Comparison of ENCODE assay signal across 8 cellular contexts in the genomic region with DNA sequence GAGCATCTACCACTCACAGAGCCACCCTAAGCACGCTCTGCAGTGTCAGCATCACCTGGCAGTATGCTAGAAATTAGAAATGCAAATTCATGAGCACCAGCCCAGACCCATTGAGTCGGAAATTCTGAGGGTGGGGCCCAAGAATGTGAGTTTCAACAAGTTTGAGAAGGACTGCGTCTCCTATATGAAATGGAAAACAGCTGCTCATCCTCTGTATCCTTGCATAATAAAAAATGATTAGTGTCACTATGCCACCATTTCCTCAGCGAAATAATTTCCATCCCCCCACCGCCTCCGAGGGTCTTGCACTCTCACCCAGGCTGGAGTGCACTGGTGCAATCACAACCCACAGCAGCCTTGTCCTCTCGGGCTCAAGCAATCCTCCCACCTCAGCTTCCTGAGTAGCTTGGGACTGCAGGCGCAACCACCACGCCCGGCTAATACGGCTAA. TPM values are rescaled to one million over a fixed set of nuclear protein-coding genes. Genes with fewer than 3 reads are reported as not detected.
DNase-seq lines count a peak whose midpoint lies in the region; ATAC-seq, FAIRE-seq and TF ChIP-seq lines count a peak whose summit lies in the region.

No MANE protein-coding gene starts in this region.

- peak overlapping the region; percentile 84 for H3K27ac ChIP-seq in suprapubic skin

- H3K36me3 ChIP-seq in suprapubic skin: no peaks in the 10 kb centered on the region

- intact Hi-C loops in activated CD4-positive, alpha-beta memory T cell treated with anti-CD3 and anti-CD28 coated beads for 36 hours (cut with micrococcal nuclease): loop anchor here (1.0 to 5.0 kb wide), 10 partner anchors 9 to 1825 kb away; a partner anchor contains a TSS
- intact Hi-C loops in posterior cingulate gyrus (cut with DNase I): no loop called here

- 19% methylated on average over 11 of the region's 11 CpGs for WGBS in suprapubic skin

- no peak for TF ChIP-seq CTCF in suprapubic skin (IDR thresholded peaks at IDR 0.05)

- H3K4me1 Mint-ChIP-seq in activated CD4-positive, alpha-beta memory T cell treated with anti-CD3 and anti-CD28 coated beads for 36 hours (ENCODE audit: low read depth): peaks cover 35% of the 10 kb centered on the region

- peak; percentile 81 for FAIRE-seq in GM12891 (lab: Jason Lieb, UNC)

- peaks cover 8% of the 10 kb centered on the region for H3K36me3 Mint-ChIP-seq in activated CD4-positive, alpha-beta memory T cell treated with anti-CD3 and anti-CD28 coated beads for 36 hours

- peaks cover 4% of the 10 kb centered on the region for H3K27me3 ChIP-seq in suprapubic skin

- H3K4me3 ChIP-seq in suprapubic skin: peak overlapping the region; percentile 70

- H3K4me1 ChIP-seq in suprapubic skin: peaks cover 20% of the 10 kb centered on the region

- TF ChIP-seq POLR2A in GM12891 (IDR thresholded peaks at IDR 0.05; ENCODE audit: low read depth, low read length): no peak
- no peak for TF ChIP-seq POLR2A in suprapubic skin (IDR thresholded peaks at IDR 0.05)

- ATAC-seq in HG02759 (IDR thresholded peaks at IDR 0.05; ENCODE audit: unreplicated experiment): peak; percentile 22

- H3K27ac Mint-ChIP-seq in activated CD4-positive, alpha-beta memory T cell treated with anti-CD3 and anti-CD28 coated beads for 36 hours: peak overlapping the region; percentile 98

- H3K9me3 Mint-ChIP-seq in activated CD4-positive, alpha-beta memory T cell treated with anti-CD3 and anti-CD28 coated beads for 36 hours: no peaks in the 10 kb centered on the region

- no peaks in the 10 kb centered on the region for H3K9me3 ChIP-seq in suprapubic skin

- H3K4me3 Mint-ChIP-seq in activated CD4-positive, alpha-beta memory T cell treated with anti-CD3 and anti-CD28 coated beads for 36 hours: peak overlapping the region; percentile 98

- CTCF ChIA-PET in activated CD4-positive, alpha-beta memory T cell treated with anti-CD3 and anti-CD28 coated beads for 36 hours (lab: Charles Lee): interaction anchor here (0.7 to 7.5 kb wide), 13 partner anchors 15 to 181 kb away, joined by 3 to 164 read pairs (median 7); no protein-coding TSS in a partner anchor

- DNase-seq in GM12891 (ENCODE audit: insufficient read length, low spot score) (no peak), left kidney (ENCODE audit: low read depth, low spot score) (peak; percentile 26), suprapubic skin (ENCODE audit: low spot score in 2 of 2) (no peak), putamen (ENCODE audit: low spot score) (no peak), posterior cingulate gyrus (no peak)
- peak; percentile 59 for DNase-seq in activated CD4-positive, alpha-beta memory T cell treated with anti-CD3 and anti-CD28 coated beads for 36 hours
- no peak for DNase-seq in activated CD4-positive, CD25-positive, alpha-beta regulatory T cell (lab: John Stamatoyannopoulos, UW)

- TF ChIP-seq EP300 in suprapubic skin (IDR thresholded peaks at IDR 0.05): no peak

- H3K27me3 Mint-ChIP-seq in activated CD4-positive, alpha-beta memory T cell treated with anti-CD3 and anti-CD28 coated beads for 36 hours: no peaks in the 10 kb centered on the region

- POLR2A ChIA-PET in activated CD4-positive, alpha-beta memory T cell treated with anti-CD3 and anti-CD28 coated beads for 36 hours (lab: Charles Lee): interaction anchor here (0.7 to 5.4 kb wide), 13 partner anchors 8 to 180 kb away, joined by 3 to 68 read pairs (median 6); no protein-coding TSS in a partner anchor

TF ChIP-seq in GM12891, 5 proteins besides CTCF, POLR2A, EP300 and RAD21:
- TF ChIP-seq SPI1 (IDR thresholded peaks at IDR 0.05; ENCODE audit: low read depth, low read length) (no peak), POU2F2 (IDR thresholded peaks at IDR 0.05; ENCODE audit: low read depth, low read length) (peak; percentile 76; the same call in 1 of the 2 replicates)
TF ChIP-seq in GM12891: peak in this region for 1.

RNA-seq across cellular contexts. Expression of a gene that starts 1.3 kb away (rescaled TPM):
- polyA plus RNA-seq in GM12891 (2012; ENCODE audit: low read depth, missing spikeins): 12.5 TPM
- 10 to 100 TPM; 92.7 to 93.0 TPM for total RNA-seq in activated CD4-positive, alpha-beta memory T cell treated with anti-CD3 and anti-CD28 coated beads for 36 hours
- total RNA-seq in suprapubic skin: 10 to 100 TPM; 10.1 to 49.0 (median 12.8) TPM

Comparison
In these comparisons a context has a peak if more than half of its experiments do, and no peak if none do; other contexts are left out.
1. DNase-seq: peak in activated CD4-positive, alpha-beta memory T cell treated with anti-CD3 and anti-CD28 coated beads for 36 hours (single experiment) and left kidney (single experiment); none in GM12891 (single experiment), suprapubic skin (0 of 2), putamen (single experiment), posterior cingulate gyrus (0 of 10) and activated CD4-positive, CD25-positive, alpha-beta regulatory T cell (0 of 4).